In the genomic region with DNA sequence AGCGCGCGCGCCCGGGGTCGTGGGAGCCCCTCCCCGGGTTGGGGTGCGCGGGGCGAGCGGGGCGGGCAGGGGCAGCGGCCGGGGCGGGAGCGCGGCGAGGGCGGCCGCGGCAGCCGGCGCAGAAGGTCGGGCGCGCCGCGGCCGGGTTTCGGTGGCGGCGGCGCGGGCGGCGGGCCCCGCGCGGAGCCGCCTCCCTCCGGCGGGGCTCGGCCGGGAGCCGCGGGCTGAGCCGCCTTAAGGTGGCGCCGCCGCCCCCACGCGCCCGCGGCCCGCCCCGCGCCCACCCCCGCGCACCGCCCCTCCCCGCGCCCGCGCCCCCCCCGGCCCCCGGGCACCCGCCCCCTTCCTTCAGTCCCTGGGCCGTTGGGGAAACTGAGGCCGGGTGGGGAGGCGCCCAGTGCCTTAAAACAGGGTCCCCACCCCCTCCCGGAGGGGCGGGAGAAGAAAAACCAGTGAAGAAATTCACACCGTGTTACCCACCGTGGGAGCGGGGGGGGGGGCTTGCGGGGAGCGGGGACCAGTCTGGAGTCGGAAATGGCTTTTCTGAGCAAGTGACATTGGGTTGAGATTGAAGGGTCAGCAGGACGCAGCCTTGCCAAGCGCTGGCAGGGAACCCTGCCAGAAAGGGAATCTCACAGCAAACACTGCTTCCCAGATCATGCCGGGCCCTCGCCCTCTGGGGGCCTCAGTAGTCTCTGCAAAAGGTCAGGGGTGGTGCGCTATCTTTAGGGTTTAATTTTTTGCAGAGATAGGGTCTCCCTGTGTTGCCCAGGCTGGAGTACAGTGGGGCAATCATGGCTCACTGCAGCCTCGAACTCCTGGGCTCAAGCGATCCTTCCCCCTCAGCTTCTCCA, we compare ENCODE assay signal across 8 cellular contexts. TPM values are rescaled to one million over a fixed set of nuclear protein-coding genes. Genes with fewer than 3 reads are reported as not detected.
DNase-seq lines count a peak whose midpoint lies in the region; ATAC-seq and TF ChIP-seq lines count a peak whose summit lies in the region.

A gene (minus strand): TSS at position 211 of the 854 bp plus-strand sequence. CDS start 376 bp downstream, outside the sequence.

- no peaks in the 10 kb centered on the region for H3K9me3 Mint-ChIP-seq in activated CD8-positive, alpha-beta memory T cell treated with anti-CD3 and anti-CD28 coated beads, Interleukin-2, amount 10 ng/mL, durations not matched to agents 7 days and 5 days (ENCODE audit: low read depth)

- peak within 1 kb of the TSS; percentile 36 for H3K4me3 ChIP-seq in astrocyte of the spinal cord (ENCODE audit: low read depth, low read length)
- peak within 1 kb of the TSS; percentile 37 for H3K4me3 ChIP-seq in kidney epithelial cell (ENCODE audit: low read depth, low read length)
- H3K4me3 ChIP-seq in thoracic aorta, result peak within 1 kb of the TSS; percentile 82

- peaks cover 60% of the 10 kb centered on the region for H3K27me3 ChIP-seq in kidney epithelial cell (ENCODE audit: control insufficient read depth, insufficient read depth, low read length)
- no peaks in the 10 kb centered on the region for H3K27me3 ChIP-seq in thoracic aorta (replicated peaks; ENCODE audit: insufficient read depth)

- peak within 1 kb of the TSS in 1 of 2 donors; percentile 19 for H3K27ac ChIP-seq in thoracic aorta

- H3K4me3 Mint-ChIP-seq in activated CD8-positive, alpha-beta memory T cell treated with anti-CD3 and anti-CD28 coated beads, Interleukin-2, amount 10 ng/mL, durations not matched to agents 7 days and 5 days, result no peak within 1 kb of the TSS

- CTCF ChIA-PET in activated CD8-positive, alpha-beta memory T cell treated with anti-CD3 and anti-CD28 coated beads, Interleukin-2, amount 10 ng/mL, durations not matched to agents 7 days and 5 days (lab: Charles Lee), result no interaction called here

- H3K4me1 ChIP-seq in thoracic aorta (ENCODE audit: control insufficient read depth in 1 of 2, low read depth in 2 of 2), result peaks cover 0 to 19% of the 10 kb centered on the region in 2 donors

- in situ Hi-C loops in astrocyte of the spinal cord (cut with HindIII; ENCODE audit: low sequenced_read_pairs), result no loop called here

- no peaks in the 10 kb centered on the region for H3K36me3 Mint-ChIP-seq in activated CD8-positive, alpha-beta memory T cell treated with anti-CD3 and anti-CD28 coated beads, Interleukin-2, amount 10 ng/mL, durations not matched to agents 7 days and 5 days

- H3K36me3 ChIP-seq in kidney epithelial cell (ENCODE audit: control insufficient read depth, insufficient read depth, low read length), result no peaks in the 10 kb centered on the region
- H3K36me3 ChIP-seq in thoracic aorta, result no peaks in the 10 kb centered on the region

- DNase-seq in activated CD8-positive, alpha-beta memory T cell treated with anti-CD3 and anti-CD28 coated beads, Interleukin-2, amount 10 ng/mL, durations not matched to agents 7 days and 5 days, result no peak
- no peak for DNase-seq in activated CD8-positive, alpha-beta memory T cell treated with anti-CD3 and anti-CD28 coated beads, Interleukin-2, amount 50 U/mL, for 48 hours
- no peak for DNase-seq in astrocyte of the spinal cord (ENCODE audit: low read depth, low spot score)
- no peak for DNase-seq in kidney epithelial cell (ENCODE audit: low read depth)
- no peak for DNase-seq in thoracic aorta (ENCODE audit: low spot score)
- no peak for DNase-seq in HCEC 1CT
- DNase-seq in NCI-H446 treated with DMSO at 0.1 percent for 48 hours (lab: John Stamatoyannopoulos, UW), result no peak
- no peak for DNase-seq in amniotic stem cell (lab: John Stamatoyannopoulos, UW)

- peaks cover 12% of the 10 kb centered on the region for H3K4me1 Mint-ChIP-seq in activated CD8-positive, alpha-beta memory T cell treated with anti-CD3 and anti-CD28 coated beads, Interleukin-2, amount 10 ng/mL, durations not matched to agents 7 days and 5 days

- H3K27me3 Mint-ChIP-seq in activated CD8-positive, alpha-beta memory T cell treated with anti-CD3 and anti-CD28 coated beads, Interleukin-2, amount 10 ng/mL, durations not matched to agents 7 days and 5 days, result peaks cover 67% of the 10 kb centered on the region

- peak; percentile 50 for ATAC-seq in activated CD8-positive, alpha-beta memory T cell treated with anti-CD3 and anti-CD28 coated beads, Interleukin-2, amount 10 ng/mL, durations not matched to agents 7 days and 5 days
- no peak for ATAC-seq in thoracic aorta (ENCODE audit: insufficient number of reproducible peaks, low FRiP score, low read depth)

- TF ChIP-seq CTCF in astrocyte of the spinal cord (IDR thresholded peaks at IDR 0.05; ENCODE audit: low read depth, low read length) (no peak), kidney epithelial cell (IDR thresholded peaks at IDR 0.05; ENCODE audit: insufficient read depth, low read length, poor library complexity, severe bottlenecking) (no peak), thoracic aorta (IDR thresholded peaks at IDR 0.05) (no peak)

- no peak within 1 kb of the TSS for H3K27ac Mint-ChIP-seq in activated CD8-positive, alpha-beta memory T cell treated with anti-CD3 and anti-CD28 coated beads, Interleukin-2, amount 10 ng/mL, durations not matched to agents 7 days and 5 days

- no peaks in the 10 kb centered on the region for H3K9me3 ChIP-seq in thoracic aorta

RNA-seq across cellular contexts. Expression of the gene that starts here (rescaled TPM):
- 1 to 10 TPM in 1 of 2 experiments, under 1 TPM in 1; 0.47 to 1.0 TPM for total RNA-seq in activated CD8-positive, alpha-beta memory T cell treated with anti-CD3 and anti-CD28 coated beads, Interleukin-2, amount 10 ng/mL, durations not matched to agents 7 days and 5 days
- total RNA-seq in kidney epithelial cell, result 9.4 and 23.3 TPM in 2 replicates
- total RNA-seq in thoracic aorta, result 100 to 1,000 TPM in 1 of 2 donors, 10 to 100 TPM in 1; 46.7 to 154 TPM
